ENCODE assay signal across 22 cellular contexts in the genomic region with DNA sequence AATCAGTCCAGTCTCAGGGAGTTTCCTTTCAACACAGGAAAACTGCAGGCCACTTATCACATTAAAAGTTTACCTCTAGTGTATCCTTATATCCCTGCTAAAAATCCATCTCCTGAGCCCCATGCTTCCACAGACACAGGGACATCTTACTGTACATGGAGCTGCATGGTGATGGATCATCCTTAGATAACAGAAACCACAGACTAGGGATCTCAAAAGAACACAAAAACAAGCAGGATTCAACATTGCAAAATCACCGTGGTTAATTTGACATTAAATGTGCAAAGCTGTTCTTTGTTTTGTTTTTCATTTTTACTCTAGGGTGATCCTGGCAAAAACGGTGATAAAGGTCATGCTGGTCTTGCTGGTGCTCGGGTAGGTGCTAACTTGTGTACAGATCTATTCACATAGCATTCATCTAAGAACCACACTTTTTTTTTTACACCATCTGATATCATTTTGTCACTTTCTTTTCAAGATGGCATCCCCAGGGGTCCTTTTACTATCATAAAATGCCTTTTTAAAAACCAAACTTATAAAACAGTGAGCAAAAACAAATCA. TPM values are rescaled to one million over a fixed set of nuclear protein-coding genes. Genes with fewer than 3 reads are reported as not detected.
A peak's percentile ranks its signal among the peaks of the same experiment; 100 is the strongest.
DNase-seq lines count a peak whose midpoint lies in the region; ATAC-seq, FAIRE-seq and TF ChIP-seq lines count a peak whose summit lies in the region.
"Had no signal": no experiment of that assay in that cellular context is flagged by ENCODE, and none has a peak within 500 bp of the region (broad histone marks: within the 10 kb centered on the region; RNA-seq: fewer than 3 reads in every experiment).

No MANE protein-coding gene starts in this region.

- TF ChIP-seq CTCF in ovary (IDR thresholded peaks at IDR 0.05): no peak

- no peak for ATAC-seq in activated T-cell treated with anti-CD3 and anti-CD28 coated beads, Interleukin-2, amount 50 U/mL, for 72 hours (replicated peaks in 1 of 2)
- ATAC-seq: activated naive CD4-positive, alpha-beta T cell treated with anti-CD3 and anti-CD28 coated beads, Interleukin-2, amount 50 U/mL, for 72 hours; naive thymus-derived CD8-positive, alpha-beta T cell; stimulated activated naive CD8-positive, alpha-beta T cell treated with anti-CD3 and anti-CD28 coated beads, Interleukin-15, Interleukin-2, amounts not matched to agents 100 U/mL and 50 U/mL, for 24 hours had no signal

- peak overlapping the region; percentile 39 to 52 for H3K27ac ChIP-seq in ovary

- H3K4me1 Mint-ChIP-seq in activated T-cell treated with anti-CD3 and anti-CD28 coated beads, Interleukin-2, amount 50 U/mL, for 72 hours (ENCODE audit: low read depth): no peaks in the 10 kb centered on the region

- no peak overlapping the region for H3K4me3 ChIP-seq in ovary
- H3K4me3 ChIP-seq: skin epidermis had no signal

- no peak overlapping the region for H3K27ac Mint-ChIP-seq in activated T-cell treated with anti-CD3 and anti-CD28 coated beads, Interleukin-2, amount 50 U/mL, for 72 hours
- H3K27ac Mint-ChIP-seq: activated naive CD4-positive, alpha-beta T cell treated with anti-CD3 and anti-CD28 coated beads, Interleukin-2, amount 50 U/mL, for 72 hours; naive thymus-derived CD8-positive, alpha-beta T cell had no signal

- no peaks in the 10 kb centered on the region for H3K36me3 Mint-ChIP-seq in activated T-cell treated with anti-CD3 and anti-CD28 coated beads, Interleukin-2, amount 50 U/mL, for 72 hours (ENCODE audit: insufficient read depth in 2 of 2)
- H3K36me3 Mint-ChIP-seq: activated naive CD4-positive, alpha-beta T cell treated with anti-CD3 and anti-CD28 coated beads, Interleukin-2, amount 50 U/mL, for 72 hours; naive thymus-derived CD8-positive, alpha-beta T cell had no signal

- peaks cover 13% of the 10 kb centered on the region for H3K4me1 ChIP-seq in ovary (ENCODE audit: insufficient read depth)

- 2 to 10% (median 4%) methylated on average over 3 of the region's 3 CpGs for WGBS in ovary, 3 donors

- intact Hi-C loops in ovary (cut with DNase I): loop anchor here in 1 of 4 donors (5.0 kb wide), 1 partner anchor 491 kb away; the partner anchor contains the start of gene GNG11

- no peaks in the 10 kb centered on the region for H3K9me3 Mint-ChIP-seq in activated T-cell treated with anti-CD3 and anti-CD28 coated beads, Interleukin-2, amount 50 U/mL, for 72 hours
- H3K9me3 Mint-ChIP-seq: activated naive CD4-positive, alpha-beta T cell treated with anti-CD3 and anti-CD28 coated beads, Interleukin-2, amount 50 U/mL, for 72 hours; brain; H9; naive thymus-derived CD8-positive, alpha-beta T cell had no signal

- no peaks in the 10 kb centered on the region for H3K9me3 ChIP-seq in ovary

- no peak overlapping the region for H3K4me3 Mint-ChIP-seq in activated T-cell treated with anti-CD3 and anti-CD28 coated beads, Interleukin-2, amount 50 U/mL, for 72 hours
- H3K4me3 Mint-ChIP-seq: brain; H9; naive thymus-derived CD8-positive, alpha-beta T cell had no signal

- peak; percentile 30 for FAIRE-seq in urothelium cell line (lab: Jason Lieb, UNC)
- FAIRE-seq: endometrium, frontal cortex, TTC549 had no signal

- no peaks in the 10 kb centered on the region for H3K27me3 ChIP-seq in ovary

- DNase-seq in RPMI7951 (ENCODE audit: low read depth) (peak; percentile 40), fibroblast of gingiva (ENCODE audit: low read depth) (peak; percentile 49), ovary (no peak), urothelium cell line (ENCODE audit: low spot score) (no peak), NCI-H748 (lab: John Stamatoyannopoulos, UW; ENCODE audit: unreplicated experiment) (no peak), hypothalamus (lab: John Stamatoyannopoulos, UW) (no peak), NCI-H774 (lab: John Stamatoyannopoulos, UW) (no peak)
- no peak for DNase-seq in activated T-cell treated with anti-CD3 and anti-CD28 coated beads, Interleukin-2, amount 50 U/mL, for 72 hours
- DNase-seq: cortex of kidney; DND-41; H9; kidney glomerular epithelial cell; mammary epithelial cell; naive thymus-derived CD8-positive, alpha-beta T cell; NCI-H510A treated with DMSO at 0.1 percent for 48 hours; stimulated activated naive CD8-positive, alpha-beta T cell treated with anti-CD3 and anti-CD28 coated beads, Interleukin-15, Interleukin-2, amounts not matched to agents 100 U/mL and 50 U/mL, for 24 hours had no signal

- no peak for TF ChIP-seq POLR2A in ovary (IDR thresholded peaks at IDR 0.05)

- no peaks in the 10 kb centered on the region for H3K36me3 ChIP-seq in ovary

- TF ChIP-seq EP300 in ovary (IDR thresholded peaks at IDR 0.05): no peak

- H3K27me3 Mint-ChIP-seq in activated T-cell treated with anti-CD3 and anti-CD28 coated beads, Interleukin-2, amount 50 U/mL, for 72 hours (ENCODE audit: low read depth): no peaks in the 10 kb centered on the region
- H3K27me3 Mint-ChIP-seq: brain had no signal

RNA-seq across cellular contexts. Expression of gene COL1A2, which starts 18.1 kb away (rescaled TPM):
- total RNA-seq in RPMI7951 (2014; rRNA removed; shearing (Covaris generic)): 1,601 and 1,652 TPM in 2 replicates
- total RNA-seq in ovary: 100 to 1,000 TPM; 133 to 659 (median 497) TPM
- 1,000 to 10,000 TPM in 1 of 2 donors, 100 to 1,000 TPM in 1; 457 to 2,370 TPM for polyA plus RNA-seq in ovary
- total RNA-seq in activated T-cell treated with anti-CD3 and anti-CD28 coated beads, Interleukin-2, amount 50 U/mL, for 72 hours: under 1 TPM; 0.31 to 0.56 TPM
- total RNA-seq: activated naive CD4-positive, alpha-beta T cell treated with anti-CD3 and anti-CD28 coated beads, Interleukin-2, amount 50 U/mL, for 72 hours; naive thymus-derived CD8-positive, alpha-beta T cell had no signal
- polyA plus RNA-seq: naive thymus-derived CD8-positive, alpha-beta T cell had no signal

Comparison
In these comparisons a context has a peak if more than half of its experiments do, and no peak if none do; other contexts are left out.
1. DNase-seq: peak in RPMI7951 (single experiment) and fibroblast of gingiva (single experiment); none in ovary (0 of 5), urothelium cell line (single experiment), activated T-cell treated with anti-CD3 and anti-CD28 coated beads, Interleukin-2, amount 50 U/mL, for 72 hours (0 of 2), NCI-H748 (single experiment), hypothalamus (0 of 51) and NCI-H774 (single experiment).
2. RNA of gene COL1A2, which starts 18.1 kb away (total RNA-seq): 1,601 to 1,652 TPM in RPMI7951 and 133 to 659 TPM in ovary; 0.31 to 0.56 TPM in activated T-cell treated with anti-CD3 and anti-CD28 coated beads, Interleukin-2, amount 50 U/mL, for 72 hours; every median in the first group is over 10 times any median in the second.